9 cellular contexts compared by ENCODE assay signal in genomic region chr3:50165388-50166308, GRCh38. TPM values are rescaled to one million over a fixed set of nuclear protein-coding genes. Genes with fewer than 3 reads are reported as not detected.
DNase-seq lines count a peak whose midpoint lies in the region; ATAC-seq and TF ChIP-seq lines count a peak whose summit lies in the region.
"Had no signal": no experiment of that assay in that cellular context is flagged by ENCODE, and none has a peak within 500 bp of the region (broad histone marks: within the 10 kb centered on the region; RNA-seq: fewer than 3 reads in every experiment).

No MANE protein-coding gene starts in this region.

- H3K9me3 ChIP-seq in mesenchymal stem cell (ENCODE audit: control insufficient read depth, low read length) = no peaks in the 10 kb centered on the region
- no peaks in the 10 kb centered on the region for H3K9me3 ChIP-seq in tibial nerve

- H3K4me1 Mint-ChIP-seq in activated CD8-positive, alpha-beta memory T cell treated with anti-CD3 and anti-CD28 coated beads, Interleukin-2, amount 10 ng/mL, durations not matched to agents 7 days and 5 days = no peaks in the 10 kb centered on the region

- H3K4ac ChIP-seq in mesenchymal stem cell (ENCODE audit: low read depth in 1 of 2, low read length in 2 of 2) = peak overlapping the region in 1 of 2 experiments; percentile 49

- ATAC-seq in GM18867 (IDR thresholded peaks at IDR 0.05; ENCODE audit: unreplicated experiment) (no peak), GM18909 (IDR thresholded peaks at IDR 0.05; ENCODE audit: poor library complexity, unreplicated experiment) (no peak)
- ATAC-seq in activated CD8-positive, alpha-beta memory T cell treated with anti-CD3 and anti-CD28 coated beads, Interleukin-2, amount 10 ng/mL, durations not matched to agents 7 days and 5 days = no peak

- whole genome bisulfite sequencing in mesenchymal stem cell = 43% methylated on average over 18 of the region's 18 CpGs
- WGBS in tibial nerve, 2 donors = 7 to 10% methylated on average over 13 to 18 of the region's 18 CpGs

- H3K23ac ChIP-seq in mesenchymal stem cell (ENCODE audit: low read length in 2 of 2) = no peak overlapping the region

- H2AFZ ChIP-seq in mesenchymal stem cell (ENCODE audit: low read depth, low read length) = no peak overlapping the region

- no peaks in the 10 kb centered on the region for H3K79me1 ChIP-seq in mesenchymal stem cell (replicated peaks; ENCODE audit: low read length, poor library complexity, severe bottlenecking)

- H3K4me2 ChIP-seq in mesenchymal stem cell (ENCODE audit: low read length, poor library complexity, severe bottlenecking) = peak overlapping the region; percentile 11
- H3K4me2 ChIP-seq: KMS-11 had no signal

- H3K27ac ChIP-seq in mesenchymal stem cell (ENCODE audit: low read length, poor library complexity, severe bottlenecking) (peak overlapping the region; percentile 86), tibial nerve (peak overlapping the region; percentile 33 to 83 (median 66))
- H3K27ac ChIP-seq: KMS-11 had no signal

- H3K18ac ChIP-seq in mesenchymal stem cell (ENCODE audit: low read depth in 1 of 2, low read length in 2 of 2) = peak overlapping the region; percentile 47 to 79

- H3K14ac ChIP-seq in mesenchymal stem cell (ENCODE audit: low read length in 2 of 2) = peak overlapping the region in 1 of 2 experiments; percentile 85

- H3K27ac Mint-ChIP-seq in activated CD8-positive, alpha-beta memory T cell treated with anti-CD3 and anti-CD28 coated beads, Interleukin-2, amount 10 ng/mL, durations not matched to agents 7 days and 5 days = no peak overlapping the region

- DNase-seq in LNCaP clone FGC (ENCODE audit: low read depth) (peak; percentile 18), epithelial cell of esophagus (ENCODE audit: low read depth) (no peak), mesenchymal stem cell (no peak), tibial nerve (ENCODE audit: low spot score in 2 of 2) (peak in 1 of 2 donors; percentile 17), NCI-H82 (lab: John Stamatoyannopoulos, UW) (no peak)
- no peak for DNase-seq in activated CD8-positive, alpha-beta memory T cell treated with anti-CD3 and anti-CD28 coated beads, Interleukin-2, amount 10 ng/mL, durations not matched to agents 7 days and 5 days

- H4K8ac ChIP-seq in mesenchymal stem cell (ENCODE audit: low read length) = no peak overlapping the region

- TF ChIP-seq CTCF in LNCaP clone FGC (IDR thresholded peaks at IDR 0.05; ENCODE audit: control insufficient read depth, extremely low read depth, insufficient read depth) (no peak), epithelial cell of esophagus (IDR thresholded peaks at IDR 0.05; ENCODE audit: insufficient read depth, low read depth, low read length, missing control alignments) (no peak), tibial nerve (IDR thresholded peaks at IDR 0.05) (no peak)

- peak overlapping the region; percentile 1 for H3K9ac ChIP-seq in mesenchymal stem cell (ENCODE audit: low read length)
- H3K9ac ChIP-seq: KMS-11 had no signal

- no peak overlapping the region for H2BK15ac ChIP-seq in mesenchymal stem cell (ENCODE audit: low read depth, poor library complexity, severe bottlenecking)

- peak overlapping the region; percentile 40 to 51 for H2BK12ac ChIP-seq in mesenchymal stem cell (ENCODE audit: low read length in 2 of 2)

- no peaks in the 10 kb centered on the region for H3K9me3 Mint-ChIP-seq in activated CD8-positive, alpha-beta memory T cell treated with anti-CD3 and anti-CD28 coated beads, Interleukin-2, amount 10 ng/mL, durations not matched to agents 7 days and 5 days (ENCODE audit: low read depth)

- peaks cover 0 to 20% of the 10 kb centered on the region in 2 experiments for H3K36me3 ChIP-seq in mesenchymal stem cell (ENCODE audit: control insufficient read depth in 1 of 2, insufficient read depth in 2 of 2, low read depth in 1 of 2, low read length in 2 of 2)
- H3K36me3 ChIP-seq in tibial nerve = no peaks in the 10 kb centered on the region

- peak overlapping the region; percentile 44 for H4K91ac ChIP-seq in mesenchymal stem cell (ENCODE audit: low read length)

- no peaks in the 10 kb centered on the region for H3K27me3 Mint-ChIP-seq in activated CD8-positive, alpha-beta memory T cell treated with anti-CD3 and anti-CD28 coated beads, Interleukin-2, amount 10 ng/mL, durations not matched to agents 7 days and 5 days

- no peak for TF ChIP-seq POLR2A in tibial nerve (IDR thresholded peaks at IDR 0.05)

- H3K4me3 Mint-ChIP-seq in activated CD8-positive, alpha-beta memory T cell treated with anti-CD3 and anti-CD28 coated beads, Interleukin-2, amount 10 ng/mL, durations not matched to agents 7 days and 5 days = no peak overlapping the region

- H2AK5ac ChIP-seq in mesenchymal stem cell (ENCODE audit: low read length, severe bottlenecking) = peak overlapping the region; percentile 24

- no peaks in the 10 kb centered on the region for H3K36me3 Mint-ChIP-seq in activated CD8-positive, alpha-beta memory T cell treated with anti-CD3 and anti-CD28 coated beads, Interleukin-2, amount 10 ng/mL, durations not matched to agents 7 days and 5 days

- peak overlapping the region; percentile 67 for H2BK5ac ChIP-seq in mesenchymal stem cell (ENCODE audit: low read depth, low read length, poor library complexity, severe bottlenecking)

- no peak overlapping the region for H2BK120ac ChIP-seq in mesenchymal stem cell (ENCODE audit: low read depth, low read length)

- H3K4me1 ChIP-seq in mesenchymal stem cell (ENCODE audit: control insufficient read depth, insufficient read depth, low read depth, low read length) (peaks cover 63% of the 10 kb centered on the region), tibial nerve (peaks cover 0 to 89% (median 52%) of the 10 kb centered on the region in 4 donors)

- no peak for TF ChIP-seq EP300 in tibial nerve (IDR thresholded peaks at IDR 0.05)

- CTCF ChIA-PET in activated CD8-positive, alpha-beta memory T cell treated with anti-CD3 and anti-CD28 coated beads, Interleukin-2, amount 10 ng/mL, durations not matched to agents 7 days and 5 days (lab: Charles Lee) = interaction anchor here (1.2 kb wide), 1 partner anchor 29 kb away, joined by 5 read pairs; no protein-coding TSS in a partner anchor

- no peak overlapping the region for H3K4me3 ChIP-seq in LNCaP clone FGC (ENCODE audit: low read depth, low read length)
- peak overlapping the region; percentile 7 for H3K4me3 ChIP-seq in epithelial cell of esophagus (ENCODE audit: low read length)
- peak overlapping the region in 1 of 2 experiments; percentile 48 for H3K4me3 ChIP-seq in mesenchymal stem cell (ENCODE audit: insufficient read depth in 1 of 2, low read depth in 1 of 2, low read length in 2 of 2)
- no peak overlapping the region for H3K4me3 ChIP-seq in tibial nerve

- H3K27me3 ChIP-seq in mesenchymal stem cell (ENCODE audit: control insufficient read depth in 1 of 2, insufficient read depth in 1 of 2, low read length in 2 of 2) (peaks cover 0 to 6% of the 10 kb centered on the region in 2 experiments), tibial nerve (no peaks in the 10 kb centered on the region)

RNA-seq across cellular contexts. Expression of gene SEMA3F, which starts 10.5 kb away (rescaled TPM):
- polyA plus RNA-seq in mesenchymal stem cell (2013, experiment 1 of 2) = 23.6 TPM
- polyA plus RNA-seq in mesenchymal stem cell (2013, experiment 2 of 2) = 23.0 TPM
- 10 to 100 TPM; 14.4 to 58.5 (median 17.4) TPM for total RNA-seq in tibial nerve
- under 1 TPM; 0.07 to 0.09 TPM for total RNA-seq in activated CD8-positive, alpha-beta memory T cell treated with anti-CD3 and anti-CD28 coated beads, Interleukin-2, amount 10 ng/mL, durations not matched to agents 7 days and 5 days

RNA-seq across cellular contexts. Expression of gene GNAT1, which starts 25.8 kb away (rescaled TPM):
- polyA plus RNA-seq in mesenchymal stem cell (2013, experiment 1 of 2) = not detected
- not detected for polyA plus RNA-seq in mesenchymal stem cell (2013, experiment 2 of 2)
- not detected for total RNA-seq in tibial nerve
- total RNA-seq in activated CD8-positive, alpha-beta memory T cell treated with anti-CD3 and anti-CD28 coated beads, Interleukin-2, amount 10 ng/mL, durations not matched to agents 7 days and 5 days = not detected

RNA-seq across cellular contexts. Expression of gene SLC38A3, which starts 39.4 kb away (rescaled TPM):
- 0.01 TPM for polyA plus RNA-seq in mesenchymal stem cell (2013, experiment 1 of 2)
- polyA plus RNA-seq in mesenchymal stem cell (2013, experiment 2 of 2) = 0.03 TPM
- total RNA-seq in tibial nerve = 1 to 10 TPM in 2 of 4 donors, under 1 TPM in 2; 0.21 to 8.1 (median 1.5) TPM
- total RNA-seq in activated CD8-positive, alpha-beta memory T cell treated with anti-CD3 and anti-CD28 coated beads, Interleukin-2, amount 10 ng/mL, durations not matched to agents 7 days and 5 days = not detected

Comparison
In these comparisons a context has a peak if more than half of its experiments do, and no peak if none do; other contexts are left out.
1. RNA of gene SEMA3F, which starts 10.5 kb away (total RNA-seq): 14.4 to 58.5 TPM in tibial nerve; 0.07 to 0.09 TPM in activated CD8-positive, alpha-beta memory T cell treated with anti-CD3 and anti-CD28 coated beads, Interleukin-2, amount 10 ng/mL, durations not matched to agents 7 days and 5 days; every median in the first group is over 10 times any median in the second.